16 cellular contexts compared by ENCODE assay signal in the genomic region with DNA sequence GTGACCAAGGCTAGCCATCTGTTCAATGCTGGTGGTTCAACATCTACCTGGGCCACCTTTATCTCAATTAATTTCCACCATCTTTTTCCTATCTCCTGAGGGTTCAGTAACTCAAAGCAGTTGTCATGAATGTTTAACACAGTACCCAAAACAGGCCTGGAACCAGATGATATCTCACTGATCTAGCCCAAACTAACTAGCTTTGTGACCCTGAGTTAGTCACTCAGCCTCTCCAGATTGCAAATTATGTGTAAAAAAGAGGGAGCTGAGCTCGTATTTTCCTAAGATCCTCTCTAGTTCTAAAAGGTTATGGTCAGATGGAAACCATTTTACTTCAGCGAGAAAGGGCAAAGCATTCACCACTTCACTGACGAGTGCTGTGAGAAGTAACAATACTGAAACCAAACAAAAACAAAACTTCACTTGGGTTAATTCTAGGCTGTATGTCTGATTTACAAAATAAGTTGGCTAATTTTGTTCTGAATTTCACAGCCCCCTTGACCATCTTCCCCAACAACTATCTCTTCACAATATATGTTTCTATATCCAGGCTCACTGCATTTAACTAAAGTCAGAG. TPM values are rescaled to one million over a fixed set of nuclear protein-coding genes. Genes with fewer than 3 reads are reported as not detected.
DNase-seq lines count a peak whose midpoint lies in the region; ATAC-seq and TF ChIP-seq lines count a peak whose summit lies in the region.
"Had no signal": no experiment of that assay in that cellular context is flagged by ENCODE, and none has a peak within 500 bp of the region (broad histone marks: within the 10 kb centered on the region; RNA-seq: fewer than 3 reads in every experiment).

No MANE protein-coding gene starts in this region.

- H3K27me3 Mint-ChIP-seq in CD4-positive, CD25-positive, alpha-beta regulatory T cell = no peaks in the 10 kb centered on the region
- H3K27me3 Mint-ChIP-seq in activated CD8-positive, alpha-beta T cell treated with anti-CD3 and anti-CD28 coated beads, Interleukin-2, amount 10 ng/mL, durations not matched to agents 7 days and 5 days (ENCODE audit: low read depth) = peaks cover 3% of the 10 kb centered on the region
- no peaks in the 10 kb centered on the region for H3K27me3 Mint-ChIP-seq in mesothelial cell of epicardium (ENCODE audit: low read depth)

- no peak for TF ChIP-seq POLR2A in HCT116 (IDR thresholded peaks at IDR 0.05; ENCODE audit: borderline replicate concordance, extremely low read depth, insufficient read depth, insufficient read length)

- H3K9ac ChIP-seq in HCT116 (ENCODE audit: low read length) (no peak overlapping the region), mucosa of rectum (ENCODE audit: low read depth in 1 of 2, low read length in 2 of 2) (no peak overlapping the region)
- H3K9ac ChIP-seq: SK-N-SH had no signal

- H2AFZ ChIP-seq in HCT116 (ENCODE audit: low read depth, low read length, poor library complexity, severe bottlenecking) (no peak overlapping the region), osteoblast (ENCODE audit: low read length) (no peak overlapping the region)

- H3K4me3 Mint-ChIP-seq in CD4-positive, CD25-positive, alpha-beta regulatory T cell = no peak overlapping the region
- H3K4me3 Mint-ChIP-seq in activated CD8-positive, alpha-beta T cell treated with anti-CD3 and anti-CD28 coated beads, Interleukin-2, amount 10 ng/mL, durations not matched to agents 7 days and 5 days = no peak overlapping the region
- no peak overlapping the region for H3K4me3 Mint-ChIP-seq in mesothelial cell of epicardium

- RAD21 ChIA-PET in HCT116 (lab: Charles Lee; ENCODE audit: low non-redundant PET in 1 of 2, low total read pairs in 2 of 2, uncharacterized antibody in 2 of 2, unreplicated experiment in 2 of 2) = no interaction called here

- H3K79me2 ChIP-seq in HCT116 (ENCODE audit: insufficient read depth, low read length) (peaks cover 100% of the 10 kb centered on the region), osteoblast (ENCODE audit: insufficient read depth, low read length) (peaks cover 97% of the 10 kb centered on the region)

- no peak overlapping the region for H3K27ac ChIP-seq in CD4-positive, CD25-positive, alpha-beta regulatory T cell (ENCODE audit: insufficient read depth, low read length, poor library complexity, severe bottlenecking)
- H3K27ac ChIP-seq in HCT116 (ENCODE audit: low read depth, low read length) (no peak overlapping the region; the same call in 1 of the 2 replicates), mucosa of rectum (ENCODE audit: low read depth in 2 of 2, low read length in 2 of 2) (peak overlapping the region; percentile 39 to 69), osteoblast (ENCODE audit: low read depth, low read length) (no peak overlapping the region)
- H3K27ac ChIP-seq: adrenal gland, cardiac muscle cell, esophagus muscularis mucosa, ovary had no signal

- H3K36me3 ChIP-seq in CD4-positive, CD25-positive, alpha-beta regulatory T cell (ENCODE audit: control insufficient read depth, insufficient read depth, low read length) = no peaks in the 10 kb centered on the region
- H3K36me3 ChIP-seq in HCT116 (ENCODE audit: control insufficient read depth in 1 of 2, insufficient read depth in 2 of 2, low read length in 2 of 2) (no peaks in the 10 kb centered on the region), mucosa of rectum (ENCODE audit: control insufficient read depth in 2 of 2, insufficient read depth in 2 of 2, low read length in 2 of 2) (no peaks in the 10 kb centered on the region), osteoblast (ENCODE audit: insufficient read depth, low read length) (no peaks in the 10 kb centered on the region)
- H3K36me3 ChIP-seq: adrenal gland, cardiac muscle cell, esophagus muscularis mucosa, ovary had no signal

- no peaks in the 10 kb centered on the region for H3K36me3 Mint-ChIP-seq in CD4-positive, CD25-positive, alpha-beta regulatory T cell
- H3K36me3 Mint-ChIP-seq in activated CD8-positive, alpha-beta T cell treated with anti-CD3 and anti-CD28 coated beads, Interleukin-2, amount 10 ng/mL, durations not matched to agents 7 days and 5 days (ENCODE audit: low read depth) = peaks cover 2% of the 10 kb centered on the region
- H3K36me3 Mint-ChIP-seq in mesothelial cell of epicardium = no peaks in the 10 kb centered on the region

- no peak for DNase-seq in CD4-positive, CD25-positive, alpha-beta regulatory T cell
- no peak for DNase-seq in HCT116 (ENCODE audit: low read depth, low spot score)
- no peak for DNase-seq in activated CD8-positive, alpha-beta T cell treated with anti-CD3 and anti-CD28 coated beads, Interleukin-2, amount 10 ng/mL, durations not matched to agents 7 days and 5 days
- no peak for DNase-seq in HK-2 (ENCODE audit: unreplicated experiment)
- no peak for DNase-seq in mesothelial cell of epicardium (ENCODE audit: low spot score in 2 of 2, unreplicated experiment in 2 of 2)
- DNase-seq in osteoblast (ENCODE audit: insufficient read length, low spot score, missing footprints) = no peak
- DNase-seq: adrenal gland; GF-D8; NCI-H1436 treated with DMSO at 0.1 percent for 48 hours; ovary; SK-N-SH; stimulated activated CD4-positive, alpha-beta T cell treated with anti-CD3 and anti-CD28 coated beads, Interleukin-1b, Interleukin-23, amount 100 ng/mL, for 48 hours had no signal

- POLR2A ChIA-PET in HCT116 (lab: Charles Lee) = interaction anchor here (1.3 kb wide), 1 partner anchor 14 kb away, joined by 8 read pairs; a partner anchor contains a TSS
- POLR2A ChIA-PET in activated CD8-positive, alpha-beta T cell treated with anti-CD3 and anti-CD28 coated beads, Interleukin-2, amount 10 ng/mL, durations not matched to agents 7 days and 5 days (lab: Charles Lee) = interaction anchor here (0.9 kb wide), 1 partner anchor 190 kb away, joined by 4 read pairs; a partner anchor contains a TSS

- intact Hi-C loops in HCT116 (cut with micrococcal nuclease) = no loop called here

- H3K4me3 ChIP-seq in CD4-positive, CD25-positive, alpha-beta regulatory T cell (ENCODE audit: low read depth, low read length) = no peak overlapping the region
- H3K4me3 ChIP-seq in HCT116 (replicated peaks in 1 of 2; ENCODE audit: low read depth in 1 of 2, low read length in 2 of 2) (no peak overlapping the region), mucosa of rectum (ENCODE audit: low read length in 2 of 2) (no peak overlapping the region), osteoblast (ENCODE audit: insufficient read depth, low read length) (no peak overlapping the region)
- H3K4me3 ChIP-seq: adrenal gland, cardiac muscle cell, esophagus muscularis mucosa, ovary had no signal

- H3K4me1 ChIP-seq in CD4-positive, CD25-positive, alpha-beta regulatory T cell (ENCODE audit: control insufficient read depth, insufficient read depth, low read length, poor library complexity, severe bottlenecking) = no peaks in the 10 kb centered on the region
- H3K4me1 ChIP-seq in HCT116 (ENCODE audit: control insufficient read depth in 1 of 2, insufficient read depth in 2 of 2, low read length in 2 of 2) (peaks cover 47 to 57% of the 10 kb centered on the region in 2 experiments), mucosa of rectum (ENCODE audit: control insufficient read depth in 2 of 2, insufficient read depth in 2 of 2, low read length in 2 of 2) (peaks cover 30 to 42% of the 10 kb centered on the region in 2 donors), osteoblast (ENCODE audit: insufficient read depth, low read length) (peaks cover 18% of the 10 kb centered on the region)

- peak overlapping the region in 2 of 3 donors; percentile 16 to 55 for H3K27ac Mint-ChIP-seq in CD4-positive, CD25-positive, alpha-beta regulatory T cell
- peak overlapping the region; percentile 5 for H3K27ac Mint-ChIP-seq in activated CD8-positive, alpha-beta T cell treated with anti-CD3 and anti-CD28 coated beads, Interleukin-2, amount 10 ng/mL, durations not matched to agents 7 days and 5 days
- no peak overlapping the region for H3K27ac Mint-ChIP-seq in mesothelial cell of epicardium

- no peaks in the 10 kb centered on the region for H3K9me3 Mint-ChIP-seq in CD4-positive, CD25-positive, alpha-beta regulatory T cell
- H3K9me3 Mint-ChIP-seq in activated CD8-positive, alpha-beta T cell treated with anti-CD3 and anti-CD28 coated beads, Interleukin-2, amount 10 ng/mL, durations not matched to agents 7 days and 5 days (ENCODE audit: insufficient read depth) = peaks cover 5% of the 10 kb centered on the region
- H3K9me3 Mint-ChIP-seq in mesothelial cell of epicardium = no peaks in the 10 kb centered on the region

- CTCF ChIA-PET in HCT116 (lab: Charles Lee) = no interaction called here
- CTCF ChIA-PET in activated CD8-positive, alpha-beta T cell treated with anti-CD3 and anti-CD28 coated beads, Interleukin-2, amount 10 ng/mL, durations not matched to agents 7 days and 5 days (lab: Charles Lee) = interaction anchor here (0.9 to 1.2 kb wide), 2 partner anchors 10 to 53 kb away, joined by 3 read pairs; no protein-coding TSS in a partner anchor

- H3K9me3 ChIP-seq in CD4-positive, CD25-positive, alpha-beta regulatory T cell (ENCODE audit: control insufficient read depth in 2 of 2, low read length in 2 of 2) = no peaks in the 10 kb centered on the region
- H3K9me3 ChIP-seq in HCT116 (ENCODE audit: control insufficient read depth in 1 of 2, insufficient read depth in 1 of 2, low read depth in 1 of 2, low read length in 2 of 2) = no peaks in the 10 kb centered on the region
- H3K9me3 ChIP-seq in mucosa of rectum (ENCODE audit: control insufficient read depth in 2 of 2, low read length in 2 of 2) = no peaks in the 10 kb centered on the region
- no peaks in the 10 kb centered on the region for H3K9me3 ChIP-seq in osteoblast (ENCODE audit: low read depth, low read length)
- H3K9me3 ChIP-seq: adrenal gland, esophagus muscularis mucosa, ovary, SK-N-SH had no signal

- H4K20me1 ChIP-seq in HCT116 (ENCODE audit: insufficient read depth) (peaks cover 7% of the 10 kb centered on the region; the same call in 1 of the 2 replicates), osteoblast (ENCODE audit: insufficient read depth, low read length) (peaks cover 62% of the 10 kb centered on the region)

- peak overlapping the region; percentile 31; the same call in 1 of the 2 replicates for H3K4me2 ChIP-seq in HCT116 (ENCODE audit: low read length)
- H3K4me2 ChIP-seq in osteoblast (ENCODE audit: insufficient read depth, low read length) = no peak overlapping the region
- H3K4me2 ChIP-seq: SK-N-SH had no signal

- ATAC-seq in CD4-positive, CD25-positive, alpha-beta regulatory T cell (ENCODE audit: low read depth in 2 of 2) = no peak
- no peak for ATAC-seq in HCT116
- no peak for ATAC-seq in activated CD8-positive, alpha-beta T cell treated with anti-CD3 and anti-CD28 coated beads, Interleukin-2, amount 10 ng/mL, durations not matched to agents 7 days and 5 days
- ATAC-seq in GM18907 (IDR thresholded peaks at IDR 0.05; ENCODE audit: unreplicated experiment) = no peak

- H3K9me2 ChIP-seq in HCT116 (ENCODE audit: insufficient read depth) = no peaks in the 10 kb centered on the region
- H3K9me2 ChIP-seq: SK-N-SH had no signal

- H3K4me1 Mint-ChIP-seq in CD4-positive, CD25-positive, alpha-beta regulatory T cell = peaks cover 17 to 30% (median 26%) of the 10 kb centered on the region in 4 donors
- H3K4me1 Mint-ChIP-seq in activated CD8-positive, alpha-beta T cell treated with anti-CD3 and anti-CD28 coated beads, Interleukin-2, amount 10 ng/mL, durations not matched to agents 7 days and 5 days (ENCODE audit: low read depth) = peaks cover 39% of the 10 kb centered on the region
- peaks cover 10% of the 10 kb centered on the region for H3K4me1 Mint-ChIP-seq in mesothelial cell of epicardium

- BruUV-seq in HCT116 (replicated peaks; lab: Mats Ljungman, UMichigan) = no TSS peak

- no peak for TF ChIP-seq RAD21 in HCT116 (IDR thresholded peaks at IDR 0.05; ENCODE audit: low read depth)

- H3K27me3 ChIP-seq in CD4-positive, CD25-positive, alpha-beta regulatory T cell (ENCODE audit: control insufficient read depth, insufficient read depth, low read length) = no peaks in the 10 kb centered on the region
- H3K27me3 ChIP-seq in HCT116 (ENCODE audit: insufficient read depth, low read length) (no peaks in the 10 kb centered on the region), mucosa of rectum (ENCODE audit: control insufficient read depth in 2 of 2, insufficient read depth in 2 of 2, low read length in 2 of 2) (no peaks in the 10 kb centered on the region), osteoblast (ENCODE audit: insufficient read depth, low read length) (no peaks in the 10 kb centered on the region)
- H3K27me3 ChIP-seq: adrenal gland, cardiac muscle cell, esophagus muscularis mucosa, ovary had no signal

- TF ChIP-seq CTCF in HCT116 (IDR thresholded peaks at IDR 0.05 in 2 of 3, conservative IDR thresholded peaks at IDR 0.05 in 1 of 3; ENCODE audit: borderline replicate concordance in 1 of 3, insufficient read depth in 1 of 3, low read depth in 2 of 3, low read length in 2 of 3) = no peak
- no peak for TF ChIP-seq CTCF in mesothelial cell of epicardium (IDR thresholded peaks at IDR 0.05; ENCODE audit: unreplicated experiment)
- no peak for TF ChIP-seq CTCF in osteoblast (IDR thresholded peaks at IDR 0.05; ENCODE audit: extremely low read depth, low read depth, low read length)

RNA-seq across cellular contexts. Expression of a gene that starts 14.8 kb away (rescaled TPM):
- total RNA-seq in CD4-positive, CD25-positive, alpha-beta regulatory T cell = 6.3 TPM
- polyA plus RNA-seq in CD4-positive, CD25-positive, alpha-beta regulatory T cell = 1 to 10 TPM in 2 of 4 donors, under 1 TPM in 2; 0.23 to 1.2 (median 0.84) TPM
- 62.6 TPM for total RNA-seq in HCT116 (2021; ENCODE audit: unreplicated experiment)
- polyA plus RNA-seq in HCT116 (2012) = 33.2 and 33.7 TPM in 2 replicates
- 10 to 100 TPM in 1 of 2 experiments, 1 to 10 TPM in 1; 9.5 to 12.7 TPM for total RNA-seq in activated CD8-positive, alpha-beta T cell treated with anti-CD3 and anti-CD28 coated beads, Interleukin-2, amount 10 ng/mL, durations not matched to agents 7 days and 5 days
- total RNA-seq in mesothelial cell of epicardium = 31.5 to 32.2 TPM (median 32.0 TPM) in 3 replicates
- total RNA-seq in osteoblast = 15.3 and 17.4 TPM in 2 replicates

Comparison
In these comparisons a context has a peak if more than half of its experiments do, and no peak if none do; other contexts are left out.
1. H3K27ac ChIP-seq: peak in mucosa of rectum (2 of 2); none in CD4-positive, CD25-positive, alpha-beta regulatory T cell (single experiment), HCT116 (single experiment) and osteoblast (single experiment).